21 cellular contexts compared by ENCODE assay signal in the genomic region with DNA sequence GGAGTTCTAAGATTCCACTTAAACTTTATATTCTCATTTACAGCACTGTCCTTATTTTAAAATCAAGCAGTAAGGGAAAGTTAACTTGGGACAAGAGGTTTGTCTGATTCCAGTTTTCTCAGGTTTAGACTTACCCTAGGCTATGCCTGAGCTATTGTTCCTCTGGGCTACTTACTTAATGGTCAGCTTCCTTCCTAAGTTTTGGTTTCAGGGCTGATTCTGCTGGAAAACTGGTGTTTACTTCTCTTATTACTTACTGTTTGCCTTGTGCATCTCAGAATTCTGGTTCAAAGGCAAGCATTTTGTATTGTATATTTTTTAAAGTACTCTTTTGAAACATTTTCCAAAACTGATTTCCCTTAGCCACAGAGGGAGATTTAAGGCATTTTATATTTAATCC.
DNase-seq lines count a peak whose midpoint lies in the region; TF ChIP-seq lines count a peak whose summit lies in the region.
"Had no signal": no experiment of that assay in that cellular context is flagged by ENCODE, and none has a peak within 500 bp of the region (broad histone marks: within the 10 kb centered on the region; RNA-seq: fewer than 3 reads in every experiment).

No MANE protein-coding gene starts in this region.

- no peaks in the 10 kb centered on the region for H3K9me3 ChIP-seq in SJCRH30 (replicated peaks)
- H3K9me3 ChIP-seq in GM23248 (ENCODE audit: low read depth): no peaks in the 10 kb centered on the region

- H3K36me3 Mint-ChIP-seq in Calu3 (ENCODE audit: insufficient read depth, unreplicated experiment): peaks cover 54% of the 10 kb centered on the region

- H4K20me1 ChIP-seq in GM23248 (ENCODE audit: insufficient read depth): no peaks in the 10 kb centered on the region

- peaks cover 27% of the 10 kb centered on the region for H3K4me1 Mint-ChIP-seq in Calu3 (ENCODE audit: low read depth, unreplicated experiment)

- TF ChIP-seq CTCF in Calu3 (IDR thresholded peaks at IDR 0.05; ENCODE audit: unreplicated experiment) (no peak), fibroblast of villous mesenchyme (IDR thresholded peaks at IDR 0.05; ENCODE audit: insufficient read depth, low read depth, low read length) (no peak)

- H3K9ac ChIP-seq in GM23248: no peak overlapping the region

- H3K4me1 ChIP-seq in SJCRH30 (peaks cover 56% of the 10 kb centered on the region), GM23248 (ENCODE audit: insufficient read depth) (peaks cover 82% of the 10 kb centered on the region)

- intact Hi-C loops in Calu3 (cut with micrococcal nuclease; ENCODE audit: unreplicated experiment): no loop called here

- in situ Hi-C loops in GM23248 (cut with MboI): no loop called here

- no peak overlapping the region for H3K4me3 Mint-ChIP-seq in Calu3 (ENCODE audit: low read depth, unreplicated experiment)
- H3K4me3 Mint-ChIP-seq: activated CD4-positive, alpha-beta memory T cell treated with anti-CD3 and anti-CD28 coated beads, Interleukin-2, amount 10 ng/mL, durations not matched to agents 7 days and 5 days; activated naive CD8-positive, alpha-beta T cell; activated T-cell treated with anti-CD3 and anti-CD28 coated beads, Interleukin-2, amount 50 U/mL, for 72 hours; natural killer cell treated with Interleukin-12 subunit alpha and Interleukin-12 subunit beta and Interleukin-15 and Interleukin-18, amount 100 ng/mL, for 72 hours had no signal

- no peak for DNase-seq in Calu3
- DNase-seq in SJCRH30: no peak
- DNase-seq in fibroblast of villous mesenchyme (ENCODE audit: low read depth): peak; percentile 23
- DNase-seq in pons (ENCODE audit: low spot score): peak; percentile 69
- DNase-seq in GM23248: no peak
- no peak for DNase-seq in NCI-H2227 treated with DMSO at 0.1 percent for 48 hours (lab: John Stamatoyannopoulos, UW)
- DNase-seq in activated CD4-positive, alpha-beta T cell treated with anti-CD3 and anti-CD28 coated beads, Interleukin-2, amount 50 U/mL, for 4 hours: no peak
- DNase-seq: activated CD4-positive, alpha-beta memory T cell treated with anti-CD3 and anti-CD28 coated beads, Interleukin-2, amount 10 ng/mL, durations not matched to agents 7 days and 5 days; activated T-cell treated with anti-CD3 and anti-CD28 coated beads, Interleukin-2, amount 50 U/mL, for 72 hours; erythroblast; head of caudate nucleus; KG1; mesendoderm; NCI-H1092; NCI-H2081; SHP77 treated with DMSO at 0.1 percent for 48 hours; stimulated activated naive CD4-positive, alpha-beta T cell; T-helper 2 cell had no signal

- no peaks in the 10 kb centered on the region for H3K9me3 Mint-ChIP-seq in Calu3 (ENCODE audit: low read depth, unreplicated experiment)
- H3K9me3 Mint-ChIP-seq: activated CD4-positive, alpha-beta memory T cell treated with anti-CD3 and anti-CD28 coated beads, Interleukin-2, amount 10 ng/mL, durations not matched to agents 7 days and 5 days had no signal

- H3K9me2 ChIP-seq in GM23248 (ENCODE audit: insufficient read depth): no peaks in the 10 kb centered on the region

- no TSS peak for BruUV-seq in Calu3 (replicated peaks; lab: Mats Ljungman, UMichigan)

- H3K79me2 ChIP-seq in GM23248 (ENCODE audit: insufficient read depth): no peaks in the 10 kb centered on the region

- CTCF ChIA-PET in Calu3 (lab: Charles Lee): no interaction called here

- peak overlapping the region; percentile 68; the same call in 1 of the 2 replicates for H3K27ac ChIP-seq in SJCRH30
- no peak overlapping the region for H3K27ac ChIP-seq in GM23248

- no peak overlapping the region for H3K4me2 ChIP-seq in GM23248 (ENCODE audit: unreplicated experiment)

- H3K36me3 ChIP-seq in SJCRH30: peaks cover 6% of the 10 kb centered on the region; the same call in 1 of the 2 replicates
- no peaks in the 10 kb centered on the region for H3K36me3 ChIP-seq in GM23248 (ENCODE audit: low read depth)

- H3K27me3 ChIP-seq in SJCRH30 (no peaks in the 10 kb centered on the region), GM23248 (replicated peaks; ENCODE audit: insufficient read depth) (no peaks in the 10 kb centered on the region)

- peaks cover 61% of the 10 kb centered on the region for H3F3A ChIP-seq in GM23248 (ENCODE audit: insufficient read depth)

- H3K27me3 Mint-ChIP-seq in Calu3 (ENCODE audit: unreplicated experiment): no peaks in the 10 kb centered on the region
- H3K27me3 Mint-ChIP-seq: activated CD4-positive, alpha-beta memory T cell treated with anti-CD3 and anti-CD28 coated beads, Interleukin-2, amount 10 ng/mL, durations not matched to agents 7 days and 5 days; activated naive CD8-positive, alpha-beta T cell; natural killer cell treated with Interleukin-12 subunit alpha and Interleukin-12 subunit beta and Interleukin-15 and Interleukin-18, amount 100 ng/mL, for 72 hours had no signal

- H3K27ac Mint-ChIP-seq in Calu3 (ENCODE audit: unreplicated experiment): peak overlapping the region; percentile 50
- H3K27ac Mint-ChIP-seq: activated CD4-positive, alpha-beta memory T cell treated with anti-CD3 and anti-CD28 coated beads, Interleukin-2, amount 10 ng/mL, durations not matched to agents 7 days and 5 days; activated naive CD8-positive, alpha-beta T cell; activated T-cell treated with anti-CD3 and anti-CD28 coated beads, Interleukin-2, amount 50 U/mL, for 72 hours had no signal

- no peak overlapping the region for H2AFZ ChIP-seq in GM23248

- H3K4me3 ChIP-seq in SJCRH30: no peak overlapping the region
- H3K4me3 ChIP-seq in fibroblast of villous mesenchyme (ENCODE audit: low read depth, low read length): no peak overlapping the region
- no peak overlapping the region for H3K4me3 ChIP-seq in GM23248
- H3K4me3 ChIP-seq: coronary artery had no signal

Comparison
In these comparisons a context has a peak if more than half of its experiments do, and no peak if none do; other contexts are left out.
1. DNase-seq: peak in fibroblast of villous mesenchyme (single experiment) and pons (single experiment); none in Calu3 (single experiment), SJCRH30 (0 of 2), GM23248 (single experiment), NCI-H2227 treated with DMSO at 0.1 percent for 48 hours (single experiment) and activated CD4-positive, alpha-beta T cell treated with anti-CD3 and anti-CD28 coated beads, Interleukin-2, amount 50 U/mL, for 4 hours (0 of 2).